19 cellular contexts compared by ENCODE assay signal in the genomic region with DNA sequence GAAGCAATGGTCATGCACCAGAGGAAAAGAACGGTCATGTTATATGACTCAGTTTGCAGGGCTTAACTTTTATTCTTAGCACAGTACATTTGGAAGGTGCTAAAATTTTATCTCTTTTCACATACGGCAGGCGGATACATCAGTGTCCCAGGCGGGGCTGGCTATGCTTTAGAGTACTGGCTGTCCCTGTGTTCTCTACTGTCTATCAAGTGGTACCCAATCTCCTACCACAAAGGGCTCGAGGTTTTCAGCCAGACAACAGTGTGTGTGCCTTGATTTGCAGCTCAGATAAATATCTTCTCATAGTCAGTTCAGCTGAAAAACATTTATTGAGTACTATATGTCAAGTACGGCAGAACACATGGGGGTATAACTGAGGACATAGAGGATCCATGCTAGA.
"Had no signal": no experiment of that assay in that cellular context is flagged by ENCODE, and none has a peak within 500 bp of the region (broad histone marks: within the 10 kb centered on the region; RNA-seq: fewer than 3 reads in every experiment).

No MANE protein-coding gene starts in this region.

- H3K4me1 ChIP-seq: ascending aorta, breast epithelium had no signal

- H3K4me2 ChIP-seq: neural progenitor cell had no signal

- H3K4me3 ChIP-seq: ascending aorta, breast epithelium, dorsolateral prefrontal cortex, gastroesophageal sphincter, heart right ventricle, lung, neural progenitor cell, psoas muscle, testis had no signal

- H3K9me3 ChIP-seq: ascending aorta, breast epithelium, gastroesophageal sphincter, psoas muscle, testis had no signal

- H3K9me3 Mint-ChIP-seq: activated CD4-positive, alpha-beta memory T cell treated with anti-CD3 and anti-CD28 coated beads for 36 hours; activated naive CD4-positive, alpha-beta T cell treated with anti-CD3 and anti-CD28 coated beads, Interleukin-2, amount 10 ng/mL, durations not matched to agents 7 days and 5 days had no signal

- H3K36me3 ChIP-seq: ascending aorta, breast epithelium, gastroesophageal sphincter, heart right ventricle, neural progenitor cell had no signal

- H3K9ac ChIP-seq: neural progenitor cell had no signal

- H3K27ac ChIP-seq: ascending aorta, breast epithelium, dorsolateral prefrontal cortex, gastroesophageal sphincter, neural progenitor cell, psoas muscle, testis had no signal

- H3K4me3 Mint-ChIP-seq: activated CD4-positive, alpha-beta memory T cell treated with anti-CD3 and anti-CD28 coated beads for 36 hours; activated CD8-positive, alpha-beta memory T cell treated with anti-CD3 and anti-CD28 coated beads, Interleukin-2, amount 10 ng/mL, durations not matched to agents 7 days and 5 days; activated naive CD4-positive, alpha-beta T cell treated with anti-CD3 and anti-CD28 coated beads, Interleukin-2, amount 10 ng/mL, durations not matched to agents 7 days and 5 days; neural progenitor cell; stimulated activated naive CD8-positive, alpha-beta T cell treated with anti-CD3 and anti-CD28 coated beads, Interleukin-15, amount 100 ng/mL, for 72 hours; T-helper 2 cell treated with Interferon-gamma antibody and Interleukin-4, amounts not matched to agents 5 μg/mL and 100 μg/mL, for 36 hours had no signal

- H3K36me3 Mint-ChIP-seq: activated CD4-positive, alpha-beta memory T cell treated with anti-CD3 and anti-CD28 coated beads for 36 hours; activated naive CD4-positive, alpha-beta T cell treated with anti-CD3 and anti-CD28 coated beads, Interleukin-2, amount 10 ng/mL, durations not matched to agents 7 days and 5 days; neural progenitor cell had no signal

- H3K27me3 ChIP-seq: ascending aorta, breast epithelium, dorsolateral prefrontal cortex, gastroesophageal sphincter, neural progenitor cell, testis had no signal

- H3K27ac Mint-ChIP-seq: activated CD4-positive, alpha-beta memory T cell treated with anti-CD3 and anti-CD28 coated beads for 36 hours; activated CD8-positive, alpha-beta memory T cell treated with anti-CD3 and anti-CD28 coated beads, Interleukin-2, amount 10 ng/mL, durations not matched to agents 7 days and 5 days; activated naive CD4-positive, alpha-beta T cell treated with anti-CD3 and anti-CD28 coated beads, Interleukin-2, amount 10 ng/mL, durations not matched to agents 7 days and 5 days; neural progenitor cell; stimulated activated naive CD8-positive, alpha-beta T cell treated with anti-CD3 and anti-CD28 coated beads, Interleukin-15, amount 100 ng/mL, for 72 hours; T-helper 2 cell treated with Interferon-gamma antibody and Interleukin-4, amounts not matched to agents 5 μg/mL and 100 μg/mL, for 36 hours had no signal

- ATAC-seq: activated CD8-positive, alpha-beta memory T cell treated with anti-CD3 and anti-CD28 coated beads, Interleukin-2, amount 10 ng/mL, durations not matched to agents 7 days and 5 days; gastroesophageal sphincter; psoas muscle; sciatic nerve; stimulated activated naive CD8-positive, alpha-beta T cell treated with anti-CD3 and anti-CD28 coated beads, Interleukin-15, amount 100 ng/mL, for 72 hours had no signal

- DNase-seq: activated CD4-positive, alpha-beta memory T cell treated with anti-CD3 and anti-CD28 coated beads for 36 hours; activated CD4-positive, alpha-beta T cell treated with anti-CD3 and anti-CD28 coated beads for 1 hour; activated CD8-positive, alpha-beta memory T cell treated with anti-CD3 and anti-CD28 coated beads, Interleukin-2, amount 10 ng/mL, durations not matched to agents 7 days and 5 days; activated naive CD4-positive, alpha-beta T cell treated with anti-CD3 and anti-CD28 coated beads, Interleukin-2, amount 10 ng/mL, durations not matched to agents 7 days and 5 days; activated T-cell treated with anti-CD3 and anti-CD28 coated beads, Interleukin-2, amount 50 U/mL, for 1 hour; heart right ventricle; naive B cell; psoas muscle; stimulated activated CD4-positive, alpha-beta T cell treated with anti-CD3 and anti-CD28 coated beads, Interleukin-1b, Interleukin-23, amount 100 ng/mL, for 48 hours; stimulated activated naive CD8-positive, alpha-beta T cell treated with anti-CD3 and anti-CD28 coated beads, Interleukin-15, amount 100 ng/mL, for 72 hours; testis had no signal

- H2AFZ ChIP-seq: neural progenitor cell had no signal
